ENCODE assay signal across 10 cellular contexts in genomic region chr5:157384971-157385709, GRCh38.
DNase-seq lines count a peak whose midpoint lies in the region; ATAC-seq and TF ChIP-seq lines count a peak whose summit lies in the region.
"Had no signal": no experiment of that assay in that cellular context is flagged by ENCODE, and none has a peak within 500 bp of the region (broad histone marks: within the 10 kb centered on the region; RNA-seq: fewer than 3 reads in every experiment).

No MANE protein-coding gene starts in this region.

- H3K9me3 ChIP-seq in PC-3 (ENCODE audit: low read length) = no peaks in the 10 kb centered on the region

- H3K9me3 Mint-ChIP-seq in nephron progenitor cell (no peaks in the 10 kb centered on the region), T-cell (no peaks in the 10 kb centered on the region)
- H3K9me3 Mint-ChIP-seq: central memory CD8-positive, alpha-beta T cell had no signal

- peak; percentile 83 for ATAC-seq in PC-3
- no peak for ATAC-seq in T-cell (replicated peaks in 1 of 4)

- H3K4me3 Mint-ChIP-seq in nephron progenitor cell (no peak overlapping the region), T-cell (no peak overlapping the region)
- H3K4me3 Mint-ChIP-seq: central memory CD8-positive, alpha-beta T cell had no signal

- peak overlapping the region; percentile 10 for H3K9ac ChIP-seq in PC-3 (ENCODE audit: low read length)

- H3K27me3 Mint-ChIP-seq in nephron progenitor cell (ENCODE audit: low read depth, poor library complexity) = no peaks in the 10 kb centered on the region
- no peaks in the 10 kb centered on the region for H3K27me3 Mint-ChIP-seq in T-cell
- H3K27me3 Mint-ChIP-seq: central memory CD8-positive, alpha-beta T cell had no signal

- peaks cover 30% of the 10 kb centered on the region for H3K4me1 Mint-ChIP-seq in nephron progenitor cell
- peaks cover 0 to 10% (median 8%) of the 10 kb centered on the region in 3 donors for H3K4me1 Mint-ChIP-seq in T-cell

- CTCF ChIA-PET in PC-3 (lab: Charles Lee) = interaction anchor here (0.6 kb wide), 1 partner anchor 23 kb away, joined by 3 read pairs; no protein-coding TSS in a partner anchor
- CTCF ChIA-PET in T-cell (lab: Charles Lee) = no interaction called here

- H3K4me1 ChIP-seq in PC-3 (ENCODE audit: insufficient read depth, low read length) = peaks cover 75% of the 10 kb centered on the region

- peak overlapping the region; percentile 69 for H3K27ac Mint-ChIP-seq in nephron progenitor cell
- peak overlapping the region in 1 of 2 donors; percentile 55 for H3K27ac Mint-ChIP-seq in T-cell

- no peaks in the 10 kb centered on the region for H4K20me1 ChIP-seq in PC-3 (ENCODE audit: low read length)

- H3K9me2 ChIP-seq in PC-3 (replicated peaks; ENCODE audit: low read length) = no peaks in the 10 kb centered on the region

- POLR2A ChIA-PET in PC-3 (lab: Charles Lee; ENCODE audit: unreplicated experiment) = no interaction called here
- POLR2A ChIA-PET in T-cell (lab: Charles Lee) = no interaction called here

- peak overlapping the region; percentile 71 for H3K27ac ChIP-seq in PC-3 (ENCODE audit: low read length)

- DNase-seq in AG09319 (ENCODE audit: extremely low read depth, low read depth) = peak; percentile 94
- peak; percentile 98 for DNase-seq in PC-3
- peak; percentile 94 for DNase-seq in epithelial cell of proximal tubule (ENCODE audit: low read depth)
- DNase-seq in nephron progenitor cell = no peak
- DNase-seq in cerebellum (ENCODE audit: low spot score) = no peak
- DNase-seq in T-cell = no peak
- DNase-seq in activated CD4-positive, alpha-beta T cell treated with anti-CD3 and anti-CD28 coated beads, Interleukin-2, amount 50 U/mL, for 1 hour = no peak
- DNase-seq in DMS79 treated with DMSO at 0.1 percent for 48 hours (lab: John Stamatoyannopoulos, UW) = no peak
- DNase-seq: NCI-H1694 had no signal

- BruUV-seq in PC-3 (replicated peaks; lab: Mats Ljungman, UMichigan) = no TSS peak

- H3K4me2 ChIP-seq in PC-3 (ENCODE audit: low read length) = peak overlapping the region; percentile 63

- peak overlapping the region; percentile 26 for H2AFZ ChIP-seq in PC-3 (ENCODE audit: low read length)

- H3K27me3 ChIP-seq in PC-3 (ENCODE audit: low read length) = no peaks in the 10 kb centered on the region

- H3F3A ChIP-seq in PC-3 (ENCODE audit: low read length, unreplicated experiment) = peaks cover 20% of the 10 kb centered on the region

- H3K36me3 Mint-ChIP-seq in nephron progenitor cell (ENCODE audit: low read depth) (peaks cover 8% of the 10 kb centered on the region), T-cell (peaks cover 72% of the 10 kb centered on the region)

- H3K4me3 ChIP-seq in PC-3 (ENCODE audit: low read length) = peak overlapping the region; percentile 9; the same call in 1 of the 2 replicates
- no peak overlapping the region for H3K4me3 ChIP-seq in epithelial cell of proximal tubule (ENCODE audit: low read depth, low read length)

- TF ChIP-seq CTCF in AG09319 (IDR thresholded peaks at IDR 0.05; ENCODE audit: low read depth, low read length) (no peak), PC-3 (conservative IDR thresholded peaks at IDR 0.05; ENCODE audit: low read depth, low read length) (no peak), epithelial cell of proximal tubule (conservative IDR thresholded peaks at IDR 0.05; ENCODE audit: low read depth, low read length) (no peak), nephron progenitor cell (IDR thresholded peaks at IDR 0.05) (no peak)

- H3K79me2 ChIP-seq in PC-3 (ENCODE audit: low read length) = 0 out of 2 replicates have a peak, but pooled peaks cover 6% of the 10 kb centered on the region

- intact Hi-C loops in PC-3 (cut with micrococcal nuclease) = loop anchor here (1.0 kb wide), 1 partner anchor 13 kb away; no protein-coding TSS in a partner anchor

- no peaks in the 10 kb centered on the region for H3K36me3 ChIP-seq in PC-3 (ENCODE audit: low read depth, low read length)

Comparison
In these comparisons a context has a peak if more than half of its experiments do, and no peak if none do; other contexts are left out.
1. DNase-seq: peak in AG09319 (single experiment), PC-3 (single experiment) and epithelial cell of proximal tubule (single experiment); none in nephron progenitor cell (single experiment), cerebellum (single experiment), T-cell (0 of 34), activated CD4-positive, alpha-beta T cell treated with anti-CD3 and anti-CD28 coated beads, Interleukin-2, amount 50 U/mL, for 1 hour (single experiment) and DMS79 treated with DMSO at 0.1 percent for 48 hours (single experiment).